In genomic region chr2:148042219-148042618, GRCh38 we compare ENCODE assay signal across 14 cellular contexts. TPM values are rescaled to one million over a fixed set of nuclear protein-coding genes. Genes with fewer than 3 reads are reported as not detected.
A peak's percentile ranks its signal among the peaks of the same experiment; 100 is the strongest.
DNase-seq lines count a peak whose midpoint lies in the region; ATAC-seq and TF ChIP-seq lines count a peak whose summit lies in the region.
"Had no signal": no experiment of that assay in that cellular context is flagged by ENCODE, and none has a peak within 500 bp of the region (broad histone marks: within the 10 kb centered on the region; RNA-seq: fewer than 3 reads in every experiment).

No MANE protein-coding gene starts in this region.

- H3K9me3 Mint-ChIP-seq in naive B cell, result no peaks in the 10 kb centered on the region
- H3K9me3 Mint-ChIP-seq in activated CD4-positive, alpha-beta memory T cell treated with anti-CD3 and anti-CD28 coated beads for 36 hours, result no peaks in the 10 kb centered on the region
- H3K9me3 Mint-ChIP-seq: endodermal cell, nephron had no signal

- no peak for TF ChIP-seq CTCF in Peyer's patch (IDR thresholded peaks at IDR 0.05)

- CTCF ChIA-PET in activated CD4-positive, alpha-beta memory T cell treated with anti-CD3 and anti-CD28 coated beads for 36 hours (lab: Charles Lee), result interaction anchor here (0.8 kb wide), 1 partner anchor 13 kb away, joined by 3 read pairs; no protein-coding TSS in a partner anchor

- H3K27me3 ChIP-seq in Peyer's patch, result no peaks in the 10 kb centered on the region

- no peak for TF ChIP-seq POLR2A in Peyer's patch (IDR thresholded peaks at IDR 0.05)

- intact Hi-C loops in activated CD4-positive, alpha-beta memory T cell treated with anti-CD3 and anti-CD28 coated beads for 36 hours (cut with micrococcal nuclease), result no loop called here

- H3K27me3 Mint-ChIP-seq in naive B cell, result no peaks in the 10 kb centered on the region
- H3K27me3 Mint-ChIP-seq in activated CD4-positive, alpha-beta memory T cell treated with anti-CD3 and anti-CD28 coated beads for 36 hours, result no peaks in the 10 kb centered on the region

- no peaks in the 10 kb centered on the region for H3K36me3 ChIP-seq in Peyer's patch

- H3K9me3 ChIP-seq in Peyer's patch, result no peaks in the 10 kb centered on the region

- H3K4me1 Mint-ChIP-seq in naive B cell, result peaks cover 14 to 28% (median 22%) of the 10 kb centered on the region in 3 donors
- peaks cover 10% of the 10 kb centered on the region for H3K4me1 Mint-ChIP-seq in activated CD4-positive, alpha-beta memory T cell treated with anti-CD3 and anti-CD28 coated beads for 36 hours (ENCODE audit: low read depth)

- peak overlapping the region in 1 of 8 donors; percentile 6 for H3K4me3 Mint-ChIP-seq in naive B cell
- no peak overlapping the region for H3K4me3 Mint-ChIP-seq in activated CD4-positive, alpha-beta memory T cell treated with anti-CD3 and anti-CD28 coated beads for 36 hours
- H3K4me3 Mint-ChIP-seq: endodermal cell, nephron had no signal

- no peak for DNase-seq in naive B cell
- no peak for DNase-seq in NCI-H2227 (lab: John Stamatoyannopoulos, UW; ENCODE audit: unreplicated experiment)
- no peak for DNase-seq in activated CD4-positive, alpha-beta memory T cell treated with anti-CD3 and anti-CD28 coated beads for 36 hours
- DNase-seq in ureter (ENCODE audit: low spot score), result no peak
- DNase-seq in Peyer's patch, result no peak
- DNase-seq: activated CD4-positive, alpha-beta T cell treated with anti-CD3 and anti-CD28 coated beads, Interleukin-2, amount 50 U/mL, for 48 hours; DMS153; endodermal cell; NCI-H1436 treated with DMSO at 0.1 percent for 48 hours; RPMI8226 had no signal

- ATAC-seq in GM18909 (IDR thresholded peaks at IDR 0.05; ENCODE audit: poor library complexity, unreplicated experiment) (peak; percentile 84), HG02571 (IDR thresholded peaks at IDR 0.05; ENCODE audit: unreplicated experiment) (peak; percentile 70), HG03439 (IDR thresholded peaks at IDR 0.05; ENCODE audit: unreplicated experiment) (peak; percentile 89), naive B cell (ENCODE audit: low read depth in 2 of 2) (peak; percentile 53 to 64)

- no peak overlapping the region for H3K4me3 ChIP-seq in Peyer's patch

- H3K27ac ChIP-seq in Peyer's patch, result no peak overlapping the region

- peak overlapping the region in 4 of 6 donors; percentile 23 to 63 (median 50) for H3K27ac Mint-ChIP-seq in naive B cell
- no peak overlapping the region for H3K27ac Mint-ChIP-seq in activated CD4-positive, alpha-beta memory T cell treated with anti-CD3 and anti-CD28 coated beads for 36 hours
- H3K27ac Mint-ChIP-seq: endodermal cell, nephron had no signal

- POLR2A ChIA-PET in activated CD4-positive, alpha-beta memory T cell treated with anti-CD3 and anti-CD28 coated beads for 36 hours (lab: Charles Lee), result no interaction called here

- no peaks in the 10 kb centered on the region for H3K36me3 Mint-ChIP-seq in naive B cell
- peaks cover 4% of the 10 kb centered on the region for H3K36me3 Mint-ChIP-seq in activated CD4-positive, alpha-beta memory T cell treated with anti-CD3 and anti-CD28 coated beads for 36 hours

- no peaks in the 10 kb centered on the region for H3K4me1 ChIP-seq in Peyer's patch

RNA-seq across cellular contexts. Expression of gene MBD5, which starts 21.3 kb away (rescaled TPM):
- 10 to 100 TPM in 5 of 6 donors, 1 to 10 TPM in 1; 5.2 to 22.8 (median 16.5) TPM for polyA plus RNA-seq in naive B cell (ENCODE audit: low read depth in 6 of 6)
- total RNA-seq in activated CD4-positive, alpha-beta memory T cell treated with anti-CD3 and anti-CD28 coated beads for 36 hours, result 10 to 100 TPM; 17.6 to 19.1 TPM
- total RNA-seq in ureter (82.4 TPM), Peyer's patch (10 to 100 TPM; 22.9 to 44.2 (median 40.2) TPM)

RNA-seq across cellular contexts. Expression of gene ORC4, which starts 21.7 kb away (rescaled TPM):
- polyA plus RNA-seq in naive B cell (ENCODE audit: low read depth in 6 of 6), result 10 to 100 TPM; 19.2 to 60.0 (median 46.6) TPM
- 10 to 100 TPM; 34.1 to 34.9 TPM for total RNA-seq in activated CD4-positive, alpha-beta memory T cell treated with anti-CD3 and anti-CD28 coated beads for 36 hours
- total RNA-seq in ureter (47.6 TPM), Peyer's patch (10 to 100 TPM; 21.4 to 31.0 (median 26.1) TPM)
